In the genomic region with DNA sequence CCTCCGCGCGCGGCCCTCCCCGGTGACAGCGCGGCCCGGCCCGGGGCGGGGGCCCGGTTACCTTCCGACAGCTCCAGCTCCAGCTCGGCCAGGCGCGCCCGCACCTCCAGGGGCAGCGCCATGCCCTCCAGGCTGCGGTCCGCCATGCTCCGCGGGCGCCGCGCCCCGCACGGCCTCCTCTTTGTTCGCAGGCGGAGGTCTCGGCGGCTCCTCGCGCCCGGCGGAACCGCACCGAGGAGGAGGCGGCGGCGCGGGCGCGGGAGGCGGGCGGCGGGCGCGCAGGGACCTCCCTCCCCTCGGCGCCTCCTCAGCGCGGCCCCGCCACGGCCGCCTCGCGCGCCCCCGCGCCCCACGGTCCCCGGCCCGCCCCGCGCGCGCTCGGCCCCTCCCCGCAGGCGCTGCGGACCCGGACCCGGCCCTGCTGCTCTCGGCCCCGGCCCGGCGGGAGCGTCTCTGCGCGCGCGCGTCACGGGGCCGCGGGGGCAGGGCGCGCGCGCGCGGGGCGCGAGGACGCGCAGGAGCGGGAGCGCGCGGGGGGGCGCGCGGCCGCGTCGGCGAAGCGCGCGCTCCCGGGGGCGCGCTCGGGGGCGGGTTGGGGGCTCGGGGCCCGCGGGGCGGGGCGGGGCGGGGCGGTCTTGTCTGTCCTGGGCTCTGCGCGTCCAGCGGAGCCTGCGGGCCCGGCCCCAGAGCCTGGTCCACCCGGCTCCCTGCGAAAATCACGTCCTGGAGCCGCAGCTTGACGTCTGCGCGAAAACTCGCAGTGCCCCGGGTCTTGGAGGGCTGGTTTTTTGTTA, we compare ENCODE assay signal across 1 cellular context.
A peak's percentile ranks its signal among the peaks of the same experiment; 100 is the strongest.
TF ChIP-seq lines count a peak whose summit lies in the region.

A gene with protein sequence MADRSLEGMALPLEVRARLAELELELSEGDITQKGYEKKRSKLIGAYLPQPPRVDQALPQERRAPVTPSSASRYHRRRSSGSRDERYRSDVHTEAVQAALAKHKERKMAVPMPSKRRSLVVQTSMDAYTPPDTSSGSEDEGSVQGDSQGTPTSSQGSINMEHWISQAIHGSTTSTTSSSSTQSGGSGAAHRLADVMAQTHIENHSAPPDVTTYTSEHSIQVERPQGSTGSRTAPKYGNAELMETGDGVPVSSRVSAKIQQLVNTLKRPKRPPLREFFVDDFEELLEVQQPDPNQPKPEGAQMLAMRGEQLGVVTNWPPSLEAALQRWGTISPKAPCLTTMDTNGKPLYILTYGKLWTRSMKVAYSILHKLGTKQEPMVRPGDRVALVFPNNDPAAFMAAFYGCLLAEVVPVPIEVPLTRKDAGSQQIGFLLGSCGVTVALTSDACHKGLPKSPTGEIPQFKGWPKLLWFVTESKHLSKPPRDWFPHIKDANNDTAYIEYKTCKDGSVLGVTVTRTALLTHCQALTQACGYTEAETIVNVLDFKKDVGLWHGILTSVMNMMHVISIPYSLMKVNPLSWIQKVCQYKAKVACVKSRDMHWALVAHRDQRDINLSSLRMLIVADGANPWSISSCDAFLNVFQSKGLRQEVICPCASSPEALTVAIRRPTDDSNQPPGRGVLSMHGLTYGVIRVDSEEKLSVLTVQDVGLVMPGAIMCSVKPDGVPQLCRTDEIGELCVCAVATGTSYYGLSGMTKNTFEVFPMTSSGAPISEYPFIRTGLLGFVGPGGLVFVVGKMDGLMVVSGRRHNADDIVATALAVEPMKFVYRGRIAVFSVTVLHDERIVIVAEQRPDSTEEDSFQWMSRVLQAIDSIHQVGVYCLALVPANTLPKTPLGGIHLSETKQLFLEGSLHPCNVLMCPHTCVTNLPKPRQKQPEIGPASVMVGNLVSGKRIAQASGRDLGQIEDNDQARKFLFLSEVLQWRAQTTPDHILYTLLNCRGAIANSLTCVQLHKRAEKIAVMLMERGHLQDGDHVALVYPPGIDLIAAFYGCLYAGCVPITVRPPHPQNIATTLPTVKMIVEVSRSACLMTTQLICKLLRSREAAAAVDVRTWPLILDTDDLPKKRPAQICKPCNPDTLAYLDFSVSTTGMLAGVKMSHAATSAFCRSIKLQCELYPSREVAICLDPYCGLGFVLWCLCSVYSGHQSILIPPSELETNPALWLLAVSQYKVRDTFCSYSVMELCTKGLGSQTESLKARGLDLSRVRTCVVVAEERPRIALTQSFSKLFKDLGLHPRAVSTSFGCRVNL (N-terminal part only) (minus strand): TSS at position 236 of the 794 bp plus-strand sequence. CDS start 90 bp downstream, at position 146.

TF ChIP-seq in HEK293, 187 proteins besides CTCF, POLR2A, EP300 and RAD21 (continued from another document):
- TF ChIP-seq ZNF518A (tag by site-specific recombination; conservative IDR thresholded peaks at IDR 0.05; ENCODE audit: low read depth) (no peak), ZNF121 (tag by site-specific recombination; IDR thresholded peaks at IDR 0.05) (no peak), ZNF521 (tag by site-specific recombination; IDR thresholded peaks at IDR 0.05) (no peak)
- TF ChIP-seq, protein P1, sequence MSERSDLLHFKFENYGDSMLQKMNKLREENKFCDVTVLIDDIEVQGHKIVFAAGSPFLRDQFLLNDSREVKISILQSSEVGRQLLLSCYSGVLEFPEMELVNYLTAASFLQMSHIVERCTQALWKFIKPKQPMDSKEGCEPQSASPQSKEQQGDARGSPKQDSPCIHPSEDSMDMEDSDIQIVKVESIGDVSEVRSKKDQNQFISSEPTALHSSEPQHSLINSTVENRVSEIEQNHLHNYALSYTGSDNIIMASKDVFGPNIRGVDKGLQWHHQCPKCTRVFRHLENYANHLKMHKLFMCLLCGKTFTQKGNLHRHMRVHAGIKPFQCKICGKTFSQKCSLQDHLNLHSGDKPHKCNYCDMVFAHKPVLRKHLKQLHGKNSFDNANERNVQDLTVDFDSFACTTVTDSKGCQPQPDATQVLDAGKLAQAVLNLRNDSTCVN (tag by site-specific recombination; optimal IDR thresholded peaks at IDR 0.05) = peak; percentile 40
